In the genomic region with DNA sequence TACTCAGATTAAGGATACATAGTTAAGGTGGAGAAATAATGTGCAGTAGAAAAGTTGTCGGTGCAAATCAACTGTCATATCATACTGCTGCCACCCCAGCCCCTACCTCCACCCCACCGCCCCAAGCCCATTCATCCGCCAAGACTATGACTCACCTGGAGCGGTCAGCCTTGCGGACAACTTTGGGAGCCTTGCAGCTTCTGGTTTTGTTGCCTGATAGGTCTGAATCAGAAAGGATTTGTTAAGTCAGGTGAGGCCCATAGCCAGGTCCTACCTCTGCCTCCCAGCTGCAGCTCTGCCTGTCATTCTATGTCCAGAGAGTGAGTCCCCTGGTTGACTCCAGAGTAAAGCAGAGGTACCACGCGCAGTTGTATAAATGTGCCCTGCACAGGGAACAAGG, we compare ENCODE assay signal across 20 cellular contexts. TPM values are rescaled to one million over a fixed set of nuclear protein-coding genes. Genes with fewer than 3 reads are reported as not detected.
"Had no signal": no experiment of that assay in that cellular context is flagged by ENCODE, and none has a peak within 500 bp of the region (broad histone marks: within the 10 kb centered on the region; RNA-seq: fewer than 3 reads in every experiment).

No MANE protein-coding gene starts in this region.

- H3K4me3 ChIP-seq: gastroesophageal sphincter, lung, neural progenitor cell, pancreas, testis, transverse colon had no signal

- H2AFZ ChIP-seq: neural progenitor cell had no signal

- DNase-seq: erythroblast; kidney; left colon; left ventricle myocardium superior; mesenchymal stem cell; midbrain; occipital lobe; pancreas; right cardiac atrium; small intestine; stimulated activated CD4-positive, alpha-beta T cell treated with anti-CD3 and anti-CD28 coated beads, Interleukin-12 subunit alpha, Interleukin-12 subunit beta, amount 100 ng/mL, for 4 hours; stimulated activated CD4-positive, alpha-beta T cell treated with anti-CD3 and anti-CD28 coated beads, Interleukin-2, amount 100 ng/mL, for 48 hours; stimulated activated naive CD8-positive, alpha-beta T cell treated with anti-CD3 and anti-CD28 coated beads, Interleukin-15, Interleukin-2, amounts not matched to agents 100 U/mL and 50 U/mL, for 24 hours; testis; transverse colon had no signal

- H3K4me2 ChIP-seq: neural progenitor cell had no signal

- H3K36me3 ChIP-seq: gastroesophageal sphincter, neural progenitor cell, pancreas, transverse colon had no signal

- H3K9ac ChIP-seq: neural progenitor cell had no signal

- H3K4me1 ChIP-seq: neural progenitor cell, pancreas had no signal

- H3K27me3 ChIP-seq: gastroesophageal sphincter, neural progenitor cell, pancreas, testis, transverse colon had no signal

- H3K27ac ChIP-seq: gastroesophageal sphincter, neural progenitor cell, pancreas, testis, transverse colon had no signal

- ATAC-seq: gastroesophageal sphincter; left colon; left ventricle myocardium superior; natural killer cell treated with Interleukin-12 subunit alpha and Interleukin-12 subunit beta and Interleukin-15 and Interleukin-18, amount 100 ng/mL, for 72 hours; pancreas; right cardiac atrium; stimulated activated naive CD8-positive, alpha-beta T cell treated with anti-CD3 and anti-CD28 coated beads, Interleukin-15, Interleukin-2, amounts not matched to agents 100 U/mL and 50 U/mL, for 24 hours had no signal

- H3K9me3 ChIP-seq: gastroesophageal sphincter, pancreas, testis, transverse colon had no signal

RNA-seq across cellular contexts. Expression of a gene that starts 17.0 kb away (rescaled TPM):
- total RNA-seq: natural killer cell treated with Interleukin-12 subunit alpha and Interleukin-12 subunit beta and Interleukin-15 and Interleukin-18, amount 100 ng/mL, for 72 hours; progenitor cell of endocrine pancreas had no signal

RNA-seq across cellular contexts. Expression of a gene that starts 17.0 kb away (rescaled TPM):
- total RNA-seq: natural killer cell treated with Interleukin-12 subunit alpha and Interleukin-12 subunit beta and Interleukin-15 and Interleukin-18, amount 100 ng/mL, for 72 hours; progenitor cell of endocrine pancreas had no signal
